In the genomic region with DNA sequence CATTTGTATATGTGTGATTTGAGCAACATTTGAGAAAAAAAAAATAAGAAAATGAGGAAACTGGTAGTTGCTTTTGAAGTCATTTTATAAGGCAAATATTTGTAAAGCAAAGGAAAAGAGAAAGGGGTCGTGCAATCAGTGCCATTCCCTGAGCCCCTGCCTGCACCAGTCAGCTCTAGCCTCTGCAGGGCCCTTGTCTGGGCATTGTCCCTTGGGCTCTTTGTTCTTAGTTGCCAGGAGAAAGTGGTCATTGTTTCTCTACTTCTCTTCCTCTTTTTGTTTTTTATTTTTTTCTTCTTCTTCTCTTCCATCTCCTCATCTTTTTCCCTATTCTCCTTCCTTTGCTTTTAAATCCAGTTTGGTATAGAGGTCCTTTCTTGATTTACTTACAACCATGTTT, we compare ENCODE assay signal across 18 cellular contexts.
"Had no signal": no experiment of that assay in that cellular context is flagged by ENCODE, and none has a peak within 500 bp of the region (broad histone marks: within the 10 kb centered on the region; RNA-seq: fewer than 3 reads in every experiment).

No MANE protein-coding gene starts in this region.

- H3K36me3 Mint-ChIP-seq: natural killer cell had no signal

- H3K27me3 Mint-ChIP-seq: stimulated activated naive B cell treated with anti-CD40 and anti-IgM and Interleukin-4, amounts not matched to agents 10 μg/mL and 1 μg/mL and 100 μg/mL, for 72 hours; stimulated activated naive CD8-positive, alpha-beta T cell treated with anti-CD3 and anti-CD28 coated beads, Interleukin-15, amount 100 ng/mL, for 72 hours had no signal

- H3K4me1 ChIP-seq: colonic mucosa, parathyroid adenoma had no signal

- H3K9me3 Mint-ChIP-seq: natural killer cell; neural crest cell; stimulated activated naive B cell treated with anti-CD40 and anti-IgM and Interleukin-4, amounts not matched to agents 10 μg/mL and 1 μg/mL and 100 μg/mL, for 72 hours; stimulated activated naive CD8-positive, alpha-beta T cell treated with anti-CD3 and anti-CD28 coated beads, Interleukin-15, amount 100 ng/mL, for 72 hours had no signal

- H3K27ac ChIP-seq: colonic mucosa, heart left ventricle, parathyroid adenoma, spleen had no signal

- H3K27ac Mint-ChIP-seq: endodermal cell; natural killer cell; stimulated activated naive B cell treated with anti-CD40 and anti-IgM and Interleukin-4, amounts not matched to agents 10 μg/mL and 1 μg/mL and 100 μg/mL, for 72 hours had no signal

- H3K27me3 ChIP-seq: colonic mucosa, heart left ventricle, spleen had no signal

- DNase-seq: colonic mucosa; effector CD4-positive, alpha-beta T cell; endodermal cell; foreskin melanocyte; heart left ventricle; hippocampal formation; left colon; natural killer cell; spleen; stimulated activated CD4-positive, alpha-beta T cell treated with anti-CD3 and anti-CD28 coated beads, Interleukin-15, amount 100 ng/mL, for 24 hours; stimulated activated CD4-positive, alpha-beta T cell treated with anti-CD3 and anti-CD28 coated beads, Interleukin-1b, Interleukin-23, amount 100 ng/mL, for 48 hours; stimulated activated CD4-positive, alpha-beta T cell treated with anti-CD3 and anti-CD28 coated beads, Interleukin-4, amount 100 ng/mL, for 24 hours; stimulated activated naive B cell treated with anti-CD40 and anti-IgM and Interleukin-4, amounts not matched to agents 10 μg/mL and 1 μg/mL and 100 μg/mL, for 72 hours; stimulated activated naive CD8-positive, alpha-beta T cell treated with anti-CD3 and anti-CD28 coated beads, Interleukin-15, amount 100 ng/mL, for 72 hours; trophoblast cell had no signal

- H3K79me2 ChIP-seq: parathyroid adenoma had no signal

- ATAC-seq: heart left ventricle; left colon; natural killer cell; sciatic nerve; stimulated activated naive B cell treated with anti-CD40 and anti-IgM and Interleukin-4, amounts not matched to agents 10 μg/mL and 1 μg/mL and 100 μg/mL, for 72 hours; stimulated activated naive CD8-positive, alpha-beta T cell treated with anti-CD3 and anti-CD28 coated beads, Interleukin-15, amount 100 ng/mL, for 72 hours had no signal

- H3K4me3 Mint-ChIP-seq: endodermal cell; natural killer cell; neural crest cell; stimulated activated naive B cell treated with anti-CD40 and anti-IgM and Interleukin-4, amounts not matched to agents 10 μg/mL and 1 μg/mL and 100 μg/mL, for 72 hours; stimulated activated naive CD8-positive, alpha-beta T cell treated with anti-CD3 and anti-CD28 coated beads, Interleukin-15, amount 100 ng/mL, for 72 hours had no signal

- H3K4me3 ChIP-seq: colonic mucosa, heart left ventricle, spleen had no signal

- H3K36me3 ChIP-seq: colonic mucosa, heart left ventricle, spleen had no signal

- H2AFZ ChIP-seq: parathyroid adenoma had no signal

- H3K9me3 ChIP-seq: colonic mucosa had no signal

- H3K9ac ChIP-seq: parathyroid adenoma had no signal
